8 cellular contexts compared by ENCODE assay signal in the genomic region with DNA sequence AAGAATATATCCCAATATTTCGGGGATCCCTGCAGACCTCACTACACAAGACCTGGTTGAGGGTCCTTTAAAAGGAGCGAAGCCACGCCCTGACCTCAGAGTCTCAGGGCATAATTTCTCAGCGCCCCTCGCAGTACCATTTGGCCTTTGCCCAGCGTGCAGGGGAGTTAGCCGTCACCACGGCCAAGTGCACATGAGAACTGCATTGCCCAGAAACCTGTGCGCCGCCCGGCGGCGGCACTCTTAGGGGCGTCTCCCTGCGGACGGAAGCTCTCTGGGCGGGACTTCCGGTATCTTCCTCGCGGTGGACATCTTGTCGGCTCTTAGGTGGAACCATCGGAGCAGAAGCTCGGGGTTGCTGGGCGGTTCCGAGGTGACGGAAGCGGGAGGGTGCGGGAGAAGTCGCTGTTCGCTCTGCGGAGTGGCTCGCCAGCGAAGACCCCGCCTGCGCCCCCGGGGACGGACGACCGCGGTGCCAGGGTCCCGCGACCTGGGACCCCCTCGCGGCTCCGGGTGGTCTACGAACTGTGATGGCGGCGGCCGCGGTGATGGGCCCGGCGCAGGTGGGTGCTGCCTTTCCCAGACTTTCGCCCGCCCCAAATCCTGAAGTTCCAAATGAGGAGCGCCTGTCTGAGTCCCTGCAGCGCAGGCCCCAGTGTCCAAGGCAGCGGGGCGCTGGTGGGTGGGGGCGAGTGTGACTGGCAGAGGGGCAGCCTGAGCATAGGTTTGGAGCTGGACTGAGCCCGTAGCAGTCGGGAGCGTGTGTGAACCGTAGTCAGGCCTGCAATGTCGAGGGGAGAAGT. TPM values are rescaled to one million over a fixed set of nuclear protein-coding genes. Genes with fewer than 3 reads are reported as not detected.
DNase-seq lines count a peak whose midpoint lies in the region; ATAC-seq and TF ChIP-seq lines count a peak whose summit lies in the region.

A gene (plus strand): TSS at position 302 of the 803 bp plus-strand sequence. CDS start 5,227 bp downstream, outside the sequence.

- no peaks in the 10 kb centered on the region for H3K27me3 ChIP-seq in lung (ENCODE audit: control insufficient read depth, insufficient read depth)

- peak within 1 kb of the TSS; percentile 96 for H3K4me3 ChIP-seq in lung

- peak within 1 kb of the TSS; percentile 88 for H3K27ac Mint-ChIP-seq in activated CD8-positive, alpha-beta T cell treated with anti-CD3 and anti-CD28 coated beads, Interleukin-2, amount 10 ng/mL, durations not matched to agents 7 days and 5 days

- peaks cover 18 to 28% of the 10 kb centered on the region in 2 donors for H3K36me3 ChIP-seq in lung (ENCODE audit: control insufficient read depth in 2 of 2, insufficient read depth in 2 of 2, low read length in 2 of 2)

- no peak for TF ChIP-seq CTCF in lung (IDR thresholded peaks at IDR 0.05; ENCODE audit: control extremely low read depth, extremely low read depth)

- DNase-seq in C1 segment of cervical spinal cord (lab: John Stamatoyannopoulos, UW) (peak in 13 of 14 donors; percentile 34 to 89 (median 76)), NCI-H82 (lab: John Stamatoyannopoulos, UW) (peak; percentile 96), lung (ENCODE audit: low spot score) (peak; percentile 93)
- peak; percentile 95 for DNase-seq in activated CD8-positive, alpha-beta T cell treated with anti-CD3 and anti-CD28 coated beads, Interleukin-2, amount 10 ng/mL, durations not matched to agents 7 days and 5 days
- DNase-seq in effector CD8-positive, alpha-beta T cell (lab: John Stamatoyannopoulos, UW): peak; percentile 70
- peak; percentile 85 to 88 (median 85) for DNase-seq in stimulated activated CD4-positive, alpha-beta T cell treated with anti-CD3 and anti-CD28 coated beads, TNF-alpha, amount 100 ng/mL, for 24 hours (ENCODE audit: low read depth in 3 of 3)

- H3K27ac ChIP-seq in lung (ENCODE audit: low read depth in 1 of 2, low read length in 1 of 2): peak within 1 kb of the TSS; percentile 28 to 81

- peaks cover 43% of the 10 kb centered on the region for H3K9me3 Mint-ChIP-seq in activated CD8-positive, alpha-beta T cell treated with anti-CD3 and anti-CD28 coated beads, Interleukin-2, amount 10 ng/mL, durations not matched to agents 7 days and 5 days (ENCODE audit: insufficient read depth)

- CTCF ChIA-PET in activated CD8-positive, alpha-beta T cell treated with anti-CD3 and anti-CD28 coated beads, Interleukin-2, amount 10 ng/mL, durations not matched to agents 7 days and 5 days (lab: Charles Lee): no interaction called here

- H3K9me3 ChIP-seq in lung (ENCODE audit: control insufficient read depth in 2 of 2, insufficient read depth in 1 of 2, low read length in 1 of 2): peaks cover 5 to 41% of the 10 kb centered on the region in 2 donors

- H3K36me3 Mint-ChIP-seq in activated CD8-positive, alpha-beta T cell treated with anti-CD3 and anti-CD28 coated beads, Interleukin-2, amount 10 ng/mL, durations not matched to agents 7 days and 5 days (ENCODE audit: low read depth): peaks cover 61% of the 10 kb centered on the region

- 2% methylated on average over 57 to 64 of the region's 64 CpGs for WGBS in lung, 2 donors

- no peaks in the 10 kb centered on the region for H3K27me3 Mint-ChIP-seq in activated CD8-positive, alpha-beta T cell treated with anti-CD3 and anti-CD28 coated beads, Interleukin-2, amount 10 ng/mL, durations not matched to agents 7 days and 5 days (ENCODE audit: low read depth)

- peak within 1 kb of the TSS; percentile 90 for H3K4me3 Mint-ChIP-seq in activated CD8-positive, alpha-beta T cell treated with anti-CD3 and anti-CD28 coated beads, Interleukin-2, amount 10 ng/mL, durations not matched to agents 7 days and 5 days

- POLR2A ChIA-PET in activated CD8-positive, alpha-beta T cell treated with anti-CD3 and anti-CD28 coated beads, Interleukin-2, amount 10 ng/mL, durations not matched to agents 7 days and 5 days (lab: Charles Lee): interaction anchor here (0.6 to 1.5 kb wide), 4 partner anchors 19 to 882 kb away, joined by 3 to 12 read pairs (median 4); a partner anchor contains a TSS

- H3K4me1 ChIP-seq in lung (ENCODE audit: control insufficient read depth in 2 of 2, insufficient read depth in 2 of 2, low read length in 2 of 2): peaks cover 4 to 11% of the 10 kb centered on the region in 2 donors

- ATAC-seq in GM19324 (IDR thresholded peaks at IDR 0.05; ENCODE audit: low FRiP score, unreplicated experiment): peak; percentile 91
- ATAC-seq in HG03558 (IDR thresholded peaks at IDR 0.05; ENCODE audit: extremely low read depth, unreplicated experiment): peak; percentile 65
- ATAC-seq in activated CD8-positive, alpha-beta T cell treated with anti-CD3 and anti-CD28 coated beads, Interleukin-2, amount 10 ng/mL, durations not matched to agents 7 days and 5 days: peak; percentile 100
- ATAC-seq in lung (ENCODE audit: insufficient read depth, low FRiP score): peak; percentile 98

- peaks cover 20% of the 10 kb centered on the region for H3K4me1 Mint-ChIP-seq in activated CD8-positive, alpha-beta T cell treated with anti-CD3 and anti-CD28 coated beads, Interleukin-2, amount 10 ng/mL, durations not matched to agents 7 days and 5 days (ENCODE audit: low read depth)

RNA-seq across cellular contexts. Expression of the gene that starts here (rescaled TPM):
- total RNA-seq in activated CD8-positive, alpha-beta T cell treated with anti-CD3 and anti-CD28 coated beads, Interleukin-2, amount 10 ng/mL, durations not matched to agents 7 days and 5 days: 10 to 100 TPM; 17.1 to 17.8 TPM
- 10 to 100 TPM; 17.7 to 33.2 TPM for total RNA-seq in lung
- polyA plus RNA-seq in lung: 1 to 10 TPM; 3.6 to 8.2 TPM

Comparison
In these comparisons a context has a peak if more than half of its experiments do, and no peak if none do; other contexts are left out.
1. Peak in every context shown above with its lines: DNase-seq, ATAC-seq, H3K4me3 ChIP-seq and H3K27ac ChIP-seq.